In the genomic region with DNA sequence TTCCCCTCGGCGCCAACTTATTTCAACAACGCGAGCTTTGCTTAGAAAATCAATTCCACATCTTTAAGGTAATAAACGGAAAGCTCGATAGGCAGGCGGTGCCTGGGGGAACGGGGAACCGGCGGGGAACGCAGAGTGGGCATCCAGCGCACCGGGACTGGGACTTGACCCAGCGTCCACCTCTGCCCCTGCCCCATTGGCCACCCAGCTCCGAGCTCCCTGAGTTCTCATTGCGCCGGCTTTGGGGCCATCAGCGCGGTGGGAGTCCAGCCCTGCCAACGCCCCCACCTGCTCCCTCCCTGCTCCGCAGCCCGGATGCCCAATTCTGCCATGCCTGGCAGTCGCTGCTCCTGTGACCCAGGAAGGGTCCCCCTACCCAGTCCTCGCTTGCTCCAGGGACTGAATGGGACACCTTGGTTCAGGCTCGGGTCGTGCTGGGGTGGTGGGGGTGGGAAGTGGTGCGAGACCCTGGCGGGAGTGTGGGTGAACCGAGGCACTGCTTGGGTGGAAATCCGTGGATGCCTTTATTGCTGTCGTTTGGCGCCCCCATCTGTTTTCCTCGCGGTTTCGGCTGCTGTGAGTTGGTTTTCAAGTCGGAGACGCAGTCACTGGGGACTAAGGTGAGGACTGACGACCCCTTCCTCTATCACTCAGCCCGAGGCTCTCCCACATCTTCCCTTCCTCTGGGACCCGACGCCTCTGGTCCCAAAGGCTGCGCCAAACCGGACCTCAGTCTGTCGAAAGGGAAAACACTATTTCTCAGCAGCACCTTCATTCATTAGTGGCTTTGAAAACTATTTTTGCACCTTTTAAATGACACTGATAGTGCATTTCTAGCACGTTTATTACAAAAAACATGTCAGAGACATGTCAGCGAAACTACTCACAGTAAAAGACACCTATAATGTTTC, we compare ENCODE assay signal across 9 cellular contexts. TPM values are rescaled to one million over a fixed set of nuclear protein-coding genes. Genes with fewer than 3 reads are reported as not detected.
DNase-seq lines count a peak whose midpoint lies in the region; ATAC-seq and TF ChIP-seq lines count a peak whose summit lies in the region.
"Had no signal": no experiment of that assay in that cellular context is flagged by ENCODE, and none has a peak within 500 bp of the region (broad histone marks: within the 10 kb centered on the region; RNA-seq: fewer than 3 reads in every experiment).

No MANE protein-coding gene starts in this region.

- TF ChIP-seq CTCF in mammary epithelial cell (conservative IDR thresholded peaks at IDR 0.05 in 1 of 2, IDR thresholded peaks at IDR 0.05 in 1 of 2; ENCODE audit: extremely low read depth in 1 of 2, insufficient read depth in 1 of 2, low read depth in 1 of 2, low read length in 2 of 2): peak; percentile 35 to 68

- 2% methylated on average over 29 of the region's 46 CpGs for WGBS in mammary epithelial cell (ENCODE audit: low coverage, missing lambda C conversion rate)
- WGBS in neuronal stem cell (ENCODE audit: extremely low coverage in 2 of 2, insufficient read length in 2 of 2, insufficient replicate concordance in 1 of 2), 2 donors: no CpG with 5 or more reads among the region's 46 CpGs

- no peak for DNase-seq in activated naive CD4-positive, alpha-beta T cell (lab: John Stamatoyannopoulos, UW)
- DNase-seq in NCI-H2227 (lab: John Stamatoyannopoulos, UW; ENCODE audit: unreplicated experiment): peak; percentile 68
- no peak for DNase-seq in mammary epithelial cell
- peak; percentile 55 for DNase-seq in myocyte (ENCODE audit: low read depth)
- DNase-seq in MV-4-11 (lab: John Stamatoyannopoulos, UW): no peak
- no peak for DNase-seq in neuronal stem cell (ENCODE audit: low spot score)
- no peak for DNase-seq in sciatic nerve (ENCODE audit: low spot score)

- no peak overlapping the region for H3K14ac ChIP-seq in neuronal stem cell (ENCODE audit: low read length)

- no peak overlapping the region for H3K23ac ChIP-seq in neuronal stem cell (ENCODE audit: low read depth, low read length, poor library complexity)

- H3K36me3 ChIP-seq in mammary epithelial cell (ENCODE audit: insufficient read depth, low read length) (no peaks in the 10 kb centered on the region), neuronal stem cell (replicated peaks in 1 of 2; ENCODE audit: control insufficient read depth in 2 of 2, insufficient read depth in 2 of 2, low read length in 2 of 2) (no peaks in the 10 kb centered on the region)

- H2BK5ac ChIP-seq in neuronal stem cell (ENCODE audit: low read length): no peak overlapping the region

- CTCF ChIA-PET in mammary epithelial cell (lab: Charles Lee; ENCODE audit: low non-redundant PET): no interaction called here

- in situ Hi-C loops in mammary epithelial cell (cut with MboI; ENCODE audit: low sequenced_read_pairs in 2 of 2): loop anchor here in 1 of 2 donors (25.0 kb wide), 2 partner anchors 724 to 1049 kb away; no protein-coding TSS in a partner anchor

- peaks cover 14% of the 10 kb centered on the region for H3K9me3 ChIP-seq in mammary epithelial cell (replicated peaks; ENCODE audit: insufficient read depth, low read length)
- no peaks in the 10 kb centered on the region for H3K9me3 ChIP-seq in neuronal stem cell (replicated peaks in 1 of 2; ENCODE audit: control insufficient read depth in 2 of 2, insufficient read depth in 1 of 2, low read depth in 1 of 2, low read length in 2 of 2)

- no peak overlapping the region for H2BK120ac ChIP-seq in neuronal stem cell (ENCODE audit: low read depth, low read length)

- no peak overlapping the region for H3K4ac ChIP-seq in neuronal stem cell (ENCODE audit: low read length)

- peaks cover 16% of the 10 kb centered on the region for H3K36me3 Mint-ChIP-seq in activated naive CD4-positive, alpha-beta T cell treated with anti-CD3 and anti-CD28 coated beads, Interleukin-2, amount 50 U/mL, for 24 hours

- H4K20me1 ChIP-seq in mammary epithelial cell (ENCODE audit: insufficient read depth, low read length): no peaks in the 10 kb centered on the region

- no peak overlapping the region for H3K4me3 ChIP-seq in mammary epithelial cell (replicated peaks in 1 of 3; ENCODE audit: insufficient read depth in 1 of 3, low read depth in 2 of 3, low read length in 3 of 3)
- H3K4me3 ChIP-seq in neuronal stem cell (ENCODE audit: low read length in 2 of 2): no peak overlapping the region

- no TSS peak for BruUV-seq in mammary epithelial cell (replicated peaks; lab: Mats Ljungman, UMichigan)

- H3K9ac ChIP-seq in mammary epithelial cell (ENCODE audit: insufficient read depth, low read length): no peak overlapping the region
- no peak overlapping the region for H3K9ac ChIP-seq in neuronal stem cell (ENCODE audit: low read depth, low read length, poor library complexity)

- H3K4me1 ChIP-seq in mammary epithelial cell (ENCODE audit: insufficient read depth, low read length): peaks cover 14% of the 10 kb centered on the region
- H3K4me1 ChIP-seq in neuronal stem cell (ENCODE audit: control insufficient read depth in 2 of 2, insufficient read depth in 1 of 2, low read depth in 1 of 2, low read length in 2 of 2): peaks cover 0 to 3% of the 10 kb centered on the region in 2 donors

- no peak overlapping the region for H2BK15ac ChIP-seq in neuronal stem cell (ENCODE audit: low read length)

- H3K27ac ChIP-seq in mammary epithelial cell (ENCODE audit: insufficient read depth, low read depth, low read length): no peak overlapping the region
- H3K27ac ChIP-seq in neuronal stem cell (replicated peaks; ENCODE audit: low read length): no peak overlapping the region
- H3K27ac ChIP-seq: epithelial cell of prostate had no signal

- H3K79me2 ChIP-seq in mammary epithelial cell (ENCODE audit: insufficient read depth, low read length): no peaks in the 10 kb centered on the region

- H3K27ac Mint-ChIP-seq in activated naive CD4-positive, alpha-beta T cell treated with anti-CD3 and anti-CD28 coated beads, Interleukin-2, amount 50 U/mL, for 24 hours: peak overlapping the region; percentile 46

- no peak for ATAC-seq in sciatic nerve

- H3K27me3 ChIP-seq in mammary epithelial cell (ENCODE audit: insufficient read depth, low read length) (peaks cover 88% of the 10 kb centered on the region), neuronal stem cell (ENCODE audit: control insufficient read depth in 3 of 3, insufficient read depth in 3 of 3, low read depth in 1 of 3, low read length in 3 of 3) (peaks cover 57 to 100% (median 98%) of the 10 kb centered on the region in 3 experiments)

- peaks cover 68% of the 10 kb centered on the region for H3K27me3 Mint-ChIP-seq in activated naive CD4-positive, alpha-beta T cell treated with anti-CD3 and anti-CD28 coated beads, Interleukin-2, amount 50 U/mL, for 24 hours

- no peaks in the 10 kb centered on the region for H3K4me1 Mint-ChIP-seq in activated naive CD4-positive, alpha-beta T cell treated with anti-CD3 and anti-CD28 coated beads, Interleukin-2, amount 50 U/mL, for 24 hours

- H4K91ac ChIP-seq in neuronal stem cell (ENCODE audit: low read depth, low read length, poor library complexity): no peak overlapping the region

- H3K79me1 ChIP-seq in neuronal stem cell (ENCODE audit: low read depth, low read length): no peaks in the 10 kb centered on the region

- H3K9me3 Mint-ChIP-seq in activated naive CD4-positive, alpha-beta T cell treated with anti-CD3 and anti-CD28 coated beads, Interleukin-2, amount 50 U/mL, for 24 hours: peaks cover 11% of the 10 kb centered on the region

- H2AFZ ChIP-seq in mammary epithelial cell (ENCODE audit: low read depth, low read length) (peak overlapping the region; percentile 20), neuronal stem cell (ENCODE audit: low read length) (no peak overlapping the region)

- H3K18ac ChIP-seq in neuronal stem cell (ENCODE audit: low read length): no peak overlapping the region

- no peak overlapping the region for H2AK5ac ChIP-seq in neuronal stem cell (ENCODE audit: low read depth, low read length)

- no peak overlapping the region for H4K8ac ChIP-seq in neuronal stem cell (ENCODE audit: low read depth, low read length)

- intact Hi-C loops in mammary epithelial cell (cut with micrococcal nuclease): loop anchor here (1.0 to 5.0 kb wide), 3 partner anchors 84 to 671 kb away; a partner anchor contains a TSS
- intact Hi-C loops in sciatic nerve (cut with DNase I): loop anchor here (10.0 kb wide), 1 partner anchor 401 kb away; no protein-coding TSS in a partner anchor

- dilution Hi-C loops in mammary epithelial cell (cut with HindIII; ENCODE audit: low sequenced_read_pairs): no loop called here

- no peak overlapping the region for H3K4me3 Mint-ChIP-seq in activated naive CD4-positive, alpha-beta T cell treated with anti-CD3 and anti-CD28 coated beads, Interleukin-2, amount 50 U/mL, for 24 hours

- H3K4me2 ChIP-seq in mammary epithelial cell (ENCODE audit: insufficient read depth, low read depth, low read length) (no peak overlapping the region), neuronal stem cell (ENCODE audit: insufficient read depth, low read length, poor library complexity, severe bottlenecking) (no peak overlapping the region)

- no peak overlapping the region for H2BK12ac ChIP-seq in neuronal stem cell (ENCODE audit: low read length)

RNA-seq across cellular contexts. Expression of a gene that starts 2.4 kb away (rescaled TPM):
- not detected for total RNA-seq in mammary epithelial cell
- not detected for polyA plus RNA-seq in mammary epithelial cell
- polyA minus RNA-seq in mammary epithelial cell: not detected
- not detected in 2 replicates for total RNA-seq in myocyte
- polyA plus RNA-seq in myocyte (2012): not detected
- not detected for polyA plus RNA-seq in neuronal stem cell (2013, experiment 1 of 2)
- polyA plus RNA-seq in neuronal stem cell (2013, experiment 2 of 2): not detected
- total RNA-seq in sciatic nerve: not detected

RNA-seq across cellular contexts. Expression of a gene that starts 6.4 kb away (rescaled TPM):
- total RNA-seq in mammary epithelial cell (not detected), myocyte (not detected in 2 replicates), sciatic nerve (not detected)
- not detected for polyA plus RNA-seq in mammary epithelial cell
- polyA minus RNA-seq in mammary epithelial cell: not detected
- not detected for polyA plus RNA-seq in myocyte (2012)
- 0.03 TPM for polyA plus RNA-seq in neuronal stem cell (2013, experiment 1 of 2)
- polyA plus RNA-seq in neuronal stem cell (2013, experiment 2 of 2): 0.03 TPM

RNA-seq across cellular contexts. Expression of a gene that starts 13.5 kb away (rescaled TPM):
- not detected for total RNA-seq in mammary epithelial cell
- not detected for polyA plus RNA-seq in mammary epithelial cell
- not detected for polyA minus RNA-seq in mammary epithelial cell
- total RNA-seq in myocyte: not detected in 2 replicates
- polyA plus RNA-seq in myocyte (2012): not detected
- not detected for polyA plus RNA-seq in neuronal stem cell (2013, experiment 1 of 2)
- polyA plus RNA-seq in neuronal stem cell (2013, experiment 2 of 2): not detected
- not detected for total RNA-seq in sciatic nerve

RNA-seq across cellular contexts. Expression of a gene that starts 21.0 kb away (rescaled TPM):
- total RNA-seq in mammary epithelial cell (not detected), myocyte (not detected in 2 replicates), sciatic nerve (0.40 TPM)
- polyA plus RNA-seq in mammary epithelial cell: not detected
- polyA minus RNA-seq in mammary epithelial cell: not detected
- not detected for polyA plus RNA-seq in myocyte (2012)
- not detected for polyA plus RNA-seq in neuronal stem cell (2013, experiment 1 of 2)
- not detected for polyA plus RNA-seq in neuronal stem cell (2013, experiment 2 of 2)

RNA-seq across cellular contexts. Expression of a gene that starts 30.5 kb away (rescaled TPM):
- total RNA-seq in mammary epithelial cell (not detected), myocyte (not detected in 2 replicates), sciatic nerve (1.9 TPM)
- not detected for polyA plus RNA-seq in mammary epithelial cell
- not detected for polyA minus RNA-seq in mammary epithelial cell
- polyA plus RNA-seq in myocyte (2012): not detected
- not detected for polyA plus RNA-seq in neuronal stem cell (2013, experiment 1 of 2)
- polyA plus RNA-seq in neuronal stem cell (2013, experiment 2 of 2): not detected

Comparison
In these comparisons a context has a peak if more than half of its experiments do, and no peak if none do; other contexts are left out.
1. DNase-seq: peak in NCI-H2227 (single experiment) and myocyte (single experiment); none in activated naive CD4-positive, alpha-beta T cell (0 of 4), mammary epithelial cell (single experiment), MV-4-11 (single experiment), neuronal stem cell (single experiment) and sciatic nerve (single experiment).